In the genomic region with DNA sequence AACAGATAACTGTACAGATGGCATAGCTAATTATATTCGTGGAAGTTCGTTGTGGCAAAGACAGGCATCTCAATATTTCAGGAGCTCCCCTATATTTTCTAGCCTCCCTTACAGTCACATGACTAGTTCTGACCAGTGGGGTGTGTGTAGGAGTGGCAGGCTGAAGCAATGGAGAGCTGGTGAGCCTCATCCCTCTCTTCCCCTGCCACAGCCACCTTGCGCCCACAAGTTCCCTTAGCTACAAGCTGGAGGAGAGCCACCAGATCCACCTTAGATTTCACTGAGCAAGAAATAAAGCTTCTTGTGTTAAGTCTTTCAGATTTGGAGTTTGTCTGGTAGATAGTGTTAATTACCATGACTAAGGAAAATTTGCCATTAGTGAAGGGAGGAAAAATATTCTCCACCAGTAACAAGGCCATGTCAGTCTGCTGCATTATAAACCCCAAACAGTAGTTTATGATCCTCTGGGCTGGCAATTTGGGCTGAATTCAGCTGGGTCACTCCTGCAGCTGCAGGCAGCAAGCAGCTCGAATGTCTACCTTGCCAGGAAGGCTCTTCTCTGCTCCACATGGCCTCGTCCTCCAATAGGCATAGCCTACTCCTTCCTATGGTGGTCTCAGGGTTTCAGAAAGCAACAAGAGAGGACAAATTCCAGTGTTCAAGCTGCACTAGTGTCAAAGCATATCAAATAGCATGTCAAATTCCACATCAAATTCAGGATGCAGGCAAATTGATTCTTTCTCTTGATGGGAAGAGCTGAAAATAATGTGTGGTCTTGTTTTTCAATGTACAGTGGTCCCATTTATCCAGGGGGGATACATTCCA, we compare ENCODE assay signal across 1 cellular context.
TF ChIP-seq lines count a peak whose summit lies in the region.

No MANE protein-coding gene starts in this region.

TF ChIP-seq in HepG2, 621 proteins besides CTCF, POLR2A, EP300 and RAD21 (continued from another document and continues in another):
- TF ChIP-seq, protein P1, sequence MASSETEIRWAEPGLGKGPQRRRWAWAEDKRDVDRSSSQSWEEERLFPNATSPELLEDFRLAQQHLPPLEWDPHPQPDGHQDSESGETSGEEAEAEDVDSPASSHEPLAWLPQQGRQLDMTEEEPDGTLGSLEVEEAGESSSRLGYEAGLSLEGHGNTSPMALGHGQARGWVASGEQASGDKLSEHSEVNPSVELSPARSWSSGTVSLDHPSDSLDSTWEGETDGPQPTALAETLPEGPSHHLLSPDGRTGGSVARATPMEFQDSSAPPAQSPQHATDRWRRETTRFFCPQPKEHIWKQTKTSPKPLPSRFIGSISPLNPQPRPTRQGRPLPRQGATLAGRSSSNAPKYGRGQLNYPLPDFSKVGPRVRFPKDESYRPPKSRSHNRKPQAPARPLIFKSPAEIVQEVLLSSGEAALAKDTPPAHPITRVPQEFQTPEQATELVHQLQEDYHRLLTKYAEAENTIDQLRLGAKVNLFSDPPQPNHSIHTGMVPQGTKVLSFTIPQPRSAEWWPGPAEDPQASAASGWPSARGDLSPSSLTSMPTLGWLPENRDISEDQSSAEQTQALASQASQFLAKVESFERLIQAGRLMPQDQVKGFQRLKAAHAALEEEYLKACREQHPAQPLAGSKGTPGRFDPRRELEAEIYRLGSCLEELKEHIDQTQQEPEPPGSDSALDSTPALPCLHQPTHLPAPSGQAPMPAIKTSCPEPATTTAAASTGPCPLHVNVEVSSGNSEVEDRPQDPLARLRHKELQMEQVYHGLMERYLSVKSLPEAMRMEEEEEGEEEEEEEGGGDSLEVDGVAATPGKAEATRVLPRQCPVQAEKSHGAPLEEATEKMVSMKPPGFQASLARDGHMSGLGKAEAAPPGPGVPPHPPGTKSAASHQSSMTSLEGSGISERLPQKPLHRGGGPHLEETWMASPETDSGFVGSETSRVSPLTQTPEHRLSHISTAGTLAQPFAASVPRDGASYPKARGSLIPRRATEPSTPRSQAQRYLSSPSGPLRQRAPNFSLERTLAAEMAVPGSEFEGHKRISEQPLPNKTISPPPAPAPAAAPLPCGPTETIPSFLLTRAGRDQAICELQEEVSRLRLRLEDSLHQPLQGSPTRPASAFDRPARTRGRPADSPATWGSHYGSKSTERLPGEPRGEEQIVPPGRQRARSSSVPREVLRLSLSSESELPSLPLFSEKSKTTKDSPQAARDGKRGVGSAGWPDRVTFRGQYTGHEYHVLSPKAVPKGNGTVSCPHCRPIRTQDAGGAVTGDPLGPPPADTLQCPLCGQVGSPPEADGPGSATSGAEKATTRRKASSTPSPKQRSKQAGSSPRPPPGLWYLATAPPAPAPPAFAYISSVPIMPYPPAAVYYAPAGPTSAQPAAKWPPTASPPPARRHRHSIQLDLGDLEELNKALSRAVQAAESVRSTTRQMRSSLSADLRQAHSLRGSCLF (CRISPR knock-in tag; IDR thresholded peaks at IDR 0.05; ENCODE audit: borderline replicate concordance) = no peak
- TF ChIP-seq ZNF317 (CRISPR knock-in tag; IDR thresholded peaks at IDR 0.05) (peak; percentile 71), PRMT3 (CRISPR knock-in tag; IDR thresholded peaks at IDR 0.05; ENCODE audit: borderline replicate concordance, low read depth) (0 out of 2 replicates have a peak, but pooled peaks have one; percentile 28), SRF (IDR thresholded peaks at IDR 0.05; ENCODE audit: low read depth, low read length) (no peak), NFE2 (CRISPR knock-in tag; IDR thresholded peaks at IDR 0.05) (no peak), ZNF891 (CRISPR knock-in tag; IDR thresholded peaks at IDR 0.05) (peak; percentile 90; the same call in 1 of the 2 replicates), GATAD2A (CRISPR knock-in tag; IDR thresholded peaks at IDR 0.05) (no peak; the same call in 1 of the 2 replicates), ZNF484 (CRISPR knock-in tag; IDR thresholded peaks at IDR 0.05; ENCODE audit: borderline replicate concordance, low read depth) (no peak), ZSCAN9 (CRISPR knock-in tag; IDR thresholded peaks at IDR 0.05; ENCODE audit: borderline replicate concordance) (peak; percentile 41; the same call in 1 of the 2 replicates), HDAC2 (CRISPR knock-in tag; IDR thresholded peaks at IDR 0.05) (no peak; the same call in 1 of the 2 replicates), ZSCAN12 (CRISPR knock-in tag; IDR thresholded peaks at IDR 0.05) (no peak), ZFP62 (CRISPR knock-in tag; IDR thresholded peaks at IDR 0.05) (no peak), MATR3 (CRISPR knock-in tag; IDR thresholded peaks at IDR 0.05) (no peak), ZNF354B (CRISPR knock-in tag; IDR thresholded peaks at IDR 0.05) (no peak), CBX5 (CRISPR knock-in tag; IDR thresholded peaks at IDR 0.05; ENCODE audit: borderline replicate concordance) (peak; percentile 77; the same call in 1 of the 2 replicates), JUNB (CRISPR knock-in tag; IDR thresholded peaks at IDR 0.05; ENCODE audit: borderline replicate concordance) (no peak), PTBP1 (IDR thresholded peaks at IDR 0.05; ENCODE audit: low read depth, low read length, poor library complexity, severe bottlenecking) (no peak), KDM6A (CRISPR knock-in tag; IDR thresholded peaks at IDR 0.05; ENCODE audit: low read depth) (no peak), ZNF777 (CRISPR knock-in tag; IDR thresholded peaks at IDR 0.05) (0 out of 2 replicates have a peak, but pooled peaks have one; percentile 38), ZNF879 (CRISPR knock-in tag; IDR thresholded peaks at IDR 0.05) (no peak), MXI1 (IDR thresholded peaks at IDR 0.05; ENCODE audit: borderline replicate concordance, low read depth, low read length) (no peak), ATRX (CRISPR knock-in tag; IDR thresholded peaks at IDR 0.05; ENCODE audit: borderline replicate concordance) (no peak), NFE2L2 (IDR thresholded peaks at IDR 0.05; ENCODE audit: low read length) (peak; percentile 68; the same call in 1 of the 2 replicates), GLI4 (CRISPR knock-in tag; IDR thresholded peaks at IDR 0.05; ENCODE audit: borderline replicate concordance) (no peak), ZNF564 (CRISPR knock-in tag; IDR thresholded peaks at IDR 0.05) (no peak), DPF2 (CRISPR knock-in tag; IDR thresholded peaks at IDR 0.05; ENCODE audit: borderline replicate concordance, low read depth) (no peak), ZNF614 (CRISPR knock-in tag; IDR thresholded peaks at IDR 0.05; ENCODE audit: borderline replicate concordance) (no peak), MTF1 (CRISPR knock-in tag; IDR thresholded peaks at IDR 0.05) (no peak)
- TF ChIP-seq, protein P2, sequence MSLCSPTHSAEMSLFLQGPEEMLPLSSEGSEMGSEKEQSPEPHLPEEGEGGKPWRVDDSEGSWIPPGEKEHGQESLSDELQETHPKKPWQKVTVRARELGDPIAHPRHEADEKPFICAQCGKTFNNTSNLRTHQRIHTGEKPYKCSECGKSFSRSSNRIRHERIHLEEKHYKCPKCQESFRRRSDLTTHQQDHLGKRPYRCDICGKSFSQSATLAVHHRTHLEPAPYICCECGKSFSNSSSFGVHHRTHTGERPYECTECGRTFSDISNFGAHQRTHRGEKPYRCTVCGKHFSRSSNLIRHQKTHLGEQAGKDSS (CRISPR knock-in tag; IDR thresholded peaks at IDR 0.05; ENCODE audit: borderline replicate concordance, low read depth) = no peak
- TF ChIP-seq, protein P3, sequence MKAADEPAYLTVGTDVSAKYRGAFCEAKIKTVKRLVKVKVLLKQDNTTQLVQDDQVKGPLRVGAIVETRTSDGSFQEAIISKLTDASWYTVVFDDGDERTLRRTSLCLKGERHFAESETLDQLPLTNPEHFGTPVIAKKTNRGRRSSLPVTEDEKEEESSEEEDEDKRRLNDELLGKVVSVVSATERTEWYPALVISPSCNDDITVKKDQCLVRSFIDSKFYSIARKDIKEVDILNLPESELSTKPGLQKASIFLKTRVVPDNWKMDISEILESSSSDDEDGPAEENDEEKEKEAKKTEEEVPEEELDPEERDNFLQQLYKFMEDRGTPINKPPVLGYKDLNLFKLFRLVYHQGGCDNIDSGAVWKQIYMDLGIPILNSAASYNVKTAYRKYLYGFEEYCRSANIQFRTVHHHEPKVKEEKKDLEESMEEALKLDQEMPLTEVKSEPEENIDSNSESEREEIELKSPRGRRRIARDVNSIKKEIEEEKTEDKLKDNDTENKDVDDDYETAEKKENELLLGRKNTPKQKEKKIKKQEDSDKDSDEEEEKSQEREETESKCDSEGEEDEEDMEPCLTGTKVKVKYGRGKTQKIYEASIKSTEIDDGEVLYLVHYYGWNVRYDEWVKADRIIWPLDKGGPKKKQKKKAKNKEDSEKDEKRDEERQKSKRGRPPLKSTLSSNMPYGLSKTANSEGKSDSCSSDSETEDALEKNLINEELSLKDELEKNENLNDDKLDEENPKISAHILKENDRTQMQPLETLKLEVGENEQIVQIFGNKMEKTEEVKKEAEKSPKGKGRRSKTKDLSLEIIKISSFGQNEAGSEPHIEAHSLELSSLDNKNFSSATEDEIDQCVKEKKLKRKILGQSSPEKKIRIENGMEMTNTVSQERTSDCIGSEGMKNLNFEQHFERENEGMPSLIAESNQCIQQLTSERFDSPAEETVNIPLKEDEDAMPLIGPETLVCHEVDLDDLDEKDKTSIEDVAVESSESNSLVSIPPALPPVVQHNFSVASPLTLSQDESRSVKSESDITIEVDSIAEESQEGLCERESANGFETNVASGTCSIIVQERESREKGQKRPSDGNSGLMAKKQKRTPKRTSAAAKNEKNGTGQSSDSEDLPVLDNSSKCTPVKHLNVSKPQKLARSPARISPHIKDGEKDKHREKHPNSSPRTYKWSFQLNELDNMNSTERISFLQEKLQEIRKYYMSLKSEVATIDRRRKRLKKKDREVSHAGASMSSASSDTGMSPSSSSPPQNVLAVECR (CRISPR knock-in tag; IDR thresholded peaks at IDR 0.05; ENCODE audit: borderline replicate concordance) = 0 out of 2 replicates have a peak, but pooled peaks have one; percentile 11
- TF ChIP-seq, protein P4, sequence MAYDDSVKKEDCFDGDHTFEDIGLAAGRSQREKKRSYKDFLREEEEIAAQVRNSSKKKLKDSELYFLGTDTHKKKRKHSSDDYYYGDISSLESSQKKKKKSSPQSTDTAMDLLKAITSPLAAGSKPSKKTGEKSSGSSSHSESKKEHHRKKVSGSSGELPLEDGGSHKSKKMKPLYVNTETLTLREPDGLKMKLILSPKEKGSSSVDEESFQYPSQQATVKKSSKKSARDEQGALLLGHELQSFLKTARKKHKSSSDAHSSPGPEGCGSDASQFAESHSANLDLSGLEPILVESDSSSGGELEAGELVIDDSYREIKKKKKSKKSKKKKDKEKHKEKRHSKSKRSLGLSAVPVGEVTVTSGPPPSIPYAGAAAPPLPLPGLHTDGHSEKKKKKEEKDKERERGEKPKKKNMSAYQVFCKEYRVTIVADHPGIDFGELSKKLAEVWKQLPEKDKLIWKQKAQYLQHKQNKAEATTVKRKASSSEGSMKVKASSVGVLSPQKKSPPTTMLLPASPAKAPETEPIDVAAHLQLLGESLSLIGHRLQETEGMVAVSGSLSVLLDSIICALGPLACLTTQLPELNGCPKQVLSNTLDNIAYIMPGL (CRISPR knock-in tag; IDR thresholded peaks at IDR 0.05; ENCODE audit: borderline replicate concordance in 1 of 2, low read depth in 1 of 2) = peak in 1 of 2 experiments; percentile 24; a peak in 1 of 4 replicates
- TF ChIP-seq, protein P5, sequence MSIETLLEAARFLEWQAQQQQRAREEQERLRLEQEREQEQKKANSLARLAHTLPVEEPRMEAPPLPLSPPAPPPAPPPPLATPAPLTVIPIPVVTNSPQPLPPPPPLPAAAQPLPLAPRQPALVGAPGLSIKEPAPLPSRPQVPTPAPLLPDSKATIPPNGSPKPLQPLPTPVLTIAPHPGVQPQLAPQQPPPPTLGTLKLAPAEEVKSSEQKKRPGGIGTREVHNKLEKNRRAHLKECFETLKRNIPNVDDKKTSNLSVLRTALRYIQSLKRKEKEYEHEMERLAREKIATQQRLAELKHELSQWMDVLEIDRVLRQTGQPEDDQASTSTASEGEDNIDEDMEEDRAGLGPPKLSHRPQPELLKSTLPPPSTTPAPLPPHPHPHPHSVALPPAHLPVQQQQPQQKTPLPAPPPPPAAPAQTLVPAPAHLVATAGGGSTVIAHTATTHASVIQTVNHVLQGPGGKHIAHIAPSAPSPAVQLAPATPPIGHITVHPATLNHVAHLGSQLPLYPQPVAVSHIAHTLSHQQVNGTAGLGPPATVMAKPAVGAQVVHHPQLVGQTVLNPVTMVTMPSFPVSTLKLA (IDR thresholded peaks at IDR 0.05) = no peak
- TF ChIP-seq, protein P6, sequence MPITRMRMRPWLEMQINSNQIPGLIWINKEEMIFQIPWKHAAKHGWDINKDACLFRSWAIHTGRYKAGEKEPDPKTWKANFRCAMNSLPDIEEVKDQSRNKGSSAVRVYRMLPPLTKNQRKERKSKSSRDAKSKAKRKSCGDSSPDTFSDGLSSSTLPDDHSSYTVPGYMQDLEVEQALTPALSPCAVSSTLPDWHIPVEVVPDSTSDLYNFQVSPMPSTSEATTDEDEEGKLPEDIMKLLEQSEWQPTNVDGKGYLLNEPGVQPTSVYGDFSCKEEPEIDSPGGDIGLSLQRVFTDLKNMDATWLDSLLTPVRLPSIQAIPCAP (CRISPR knock-in tag; IDR thresholded peaks at IDR 0.05; ENCODE audit: low read depth) = no peak
- TF ChIP-seq, protein P7, sequence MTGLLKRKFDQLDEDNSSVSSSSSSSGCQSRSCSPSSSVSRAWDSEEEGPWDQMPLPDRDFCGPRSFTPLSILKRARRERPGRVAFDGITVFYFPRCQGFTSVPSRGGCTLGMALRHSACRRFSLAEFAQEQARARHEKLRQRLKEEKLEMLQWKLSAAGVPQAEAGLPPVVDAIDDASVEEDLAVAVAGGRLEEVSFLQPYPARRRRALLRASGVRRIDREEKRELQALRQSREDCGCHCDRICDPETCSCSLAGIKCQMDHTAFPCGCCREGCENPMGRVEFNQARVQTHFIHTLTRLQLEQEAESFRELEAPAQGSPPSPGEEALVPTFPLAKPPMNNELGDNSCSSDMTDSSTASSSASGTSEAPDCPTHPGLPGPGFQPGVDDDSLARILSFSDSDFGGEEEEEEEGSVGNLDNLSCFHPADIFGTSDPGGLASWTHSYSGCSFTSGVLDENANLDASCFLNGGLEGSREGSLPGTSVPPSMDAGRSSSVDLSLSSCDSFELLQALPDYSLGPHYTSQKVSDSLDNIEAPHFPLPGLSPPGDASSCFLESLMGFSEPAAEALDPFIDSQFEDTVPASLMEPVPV (CRISPR knock-in tag; IDR thresholded peaks at IDR 0.05) = no peak
- TF ChIP-seq, protein P8, sequence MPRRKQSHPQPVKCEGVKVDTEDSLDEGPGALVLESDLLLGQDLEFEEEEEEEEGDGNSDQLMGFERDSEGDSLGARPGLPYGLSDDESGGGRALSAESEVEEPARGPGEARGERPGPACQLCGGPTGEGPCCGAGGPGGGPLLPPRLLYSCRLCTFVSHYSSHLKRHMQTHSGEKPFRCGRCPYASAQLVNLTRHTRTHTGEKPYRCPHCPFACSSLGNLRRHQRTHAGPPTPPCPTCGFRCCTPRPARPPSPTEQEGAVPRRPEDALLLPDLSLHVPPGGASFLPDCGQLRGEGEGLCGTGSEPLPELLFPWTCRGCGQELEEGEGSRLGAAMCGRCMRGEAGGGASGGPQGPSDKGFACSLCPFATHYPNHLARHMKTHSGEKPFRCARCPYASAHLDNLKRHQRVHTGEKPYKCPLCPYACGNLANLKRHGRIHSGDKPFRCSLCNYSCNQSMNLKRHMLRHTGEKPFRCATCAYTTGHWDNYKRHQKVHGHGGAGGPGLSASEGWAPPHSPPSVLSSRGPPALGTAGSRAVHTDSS (CRISPR knock-in tag; conservative IDR thresholded peaks at IDR 0.05) = no peak
- TF ChIP-seq, protein P9, sequence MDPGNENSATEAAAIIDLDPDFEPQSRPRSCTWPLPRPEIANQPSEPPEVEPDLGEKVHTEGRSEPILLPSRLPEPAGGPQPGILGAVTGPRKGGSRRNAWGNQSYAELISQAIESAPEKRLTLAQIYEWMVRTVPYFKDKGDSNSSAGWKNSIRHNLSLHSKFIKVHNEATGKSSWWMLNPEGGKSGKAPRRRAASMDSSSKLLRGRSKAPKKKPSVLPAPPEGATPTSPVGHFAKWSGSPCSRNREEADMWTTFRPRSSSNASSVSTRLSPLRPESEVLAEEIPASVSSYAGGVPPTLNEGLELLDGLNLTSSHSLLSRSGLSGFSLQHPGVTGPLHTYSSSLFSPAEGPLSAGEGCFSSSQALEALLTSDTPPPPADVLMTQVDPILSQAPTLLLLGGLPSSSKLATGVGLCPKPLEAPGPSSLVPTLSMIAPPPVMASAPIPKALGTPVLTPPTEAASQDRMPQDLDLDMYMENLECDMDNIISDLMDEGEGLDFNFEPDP (CRISPR knock-in tag; conservative IDR thresholded peaks at IDR 0.05) = no peak
